21 cellular contexts compared by ENCODE assay signal in the genomic region with DNA sequence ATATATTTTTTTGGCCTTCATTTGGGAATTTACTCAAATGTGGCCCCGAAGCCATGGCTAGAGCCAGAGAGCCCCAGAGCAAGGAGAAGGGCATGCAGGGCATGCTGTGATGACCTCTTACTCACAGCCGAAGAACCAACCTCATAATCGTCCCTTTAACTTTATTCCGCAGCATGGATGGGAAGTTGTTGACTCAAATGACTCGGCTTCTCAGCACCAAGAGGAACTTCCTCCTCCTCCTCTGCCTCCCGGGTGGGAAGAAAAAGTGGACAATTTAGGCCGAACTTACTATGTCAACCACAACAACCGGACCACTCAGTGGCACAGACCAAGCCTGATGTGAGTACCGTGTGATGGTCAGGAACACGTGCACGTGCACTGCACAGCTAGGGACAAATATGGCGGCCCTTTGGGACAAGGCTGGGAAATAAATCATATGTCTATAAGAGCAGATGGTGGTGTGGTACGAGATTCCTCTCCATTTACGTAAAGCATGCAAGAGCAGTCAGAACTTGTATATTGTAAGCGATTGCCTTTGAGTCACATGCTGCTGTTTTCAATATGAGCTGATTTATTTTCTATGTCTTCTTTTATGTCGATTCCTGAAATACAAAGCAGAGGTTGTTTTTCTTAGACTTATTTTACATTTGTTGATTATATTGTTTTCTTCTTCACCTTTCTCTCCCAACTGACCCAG.
"Had no signal": no experiment of that assay in that cellular context is flagged by ENCODE, and none has a peak within 500 bp of the region (broad histone marks: within the 10 kb centered on the region; RNA-seq: fewer than 3 reads in every experiment).

No MANE protein-coding gene starts in this region.

- FAIRE-seq: bronchial epithelial cell had no signal

- H3K27ac ChIP-seq: KMS-11, VCaP had no signal

- H3K9ac ChIP-seq: KMS-11 had no signal

- H3K27ac Mint-ChIP-seq: activated CD4-positive, alpha-beta memory T cell treated with anti-CD3 and anti-CD28 coated beads for 36 hours; activated CD4-positive, alpha-beta T cell treated with anti-CD3 and anti-CD28 coated beads, Interleukin-2, amount 10 ng/mL, durations not matched to agents 7 days and 5 days; activated naive CD4-positive, alpha-beta T cell treated with anti-CD3 and anti-CD28 coated beads, Interleukin-2, amount 50 U/mL, for 24 hours; activated T-helper 1 cell treated with anti-CD3 and anti-CD28 coated beads, Interleukin-12 subunit alpha, Interleukin-12 subunit beta, Interleukin-2, Interleukin-4 antibody, amounts not matched to agents 30 ng/mL and 10 ng/mL and 1 ng/mL, durations not matched to agents 14 hours and 24 hours and 36 hours had no signal

- DNase-seq: activated CD4-positive, alpha-beta memory T cell treated with anti-CD3 and anti-CD28 coated beads for 36 hours; activated CD4-positive, alpha-beta T cell treated with anti-CD3 and anti-CD28 coated beads, Interleukin-2, amount 10 ng/mL, durations not matched to agents 7 days and 5 days; activated CD4-positive, CD25-positive, alpha-beta regulatory T cell; activated effector memory CD4-positive, alpha-beta T cell treated with Interleukin-2 at 50 U/mL for 16 hours; activated naive CD4-positive, alpha-beta T cell; aorta; central memory CD4-positive, alpha-beta T cell; NCI-H1092 treated with DMSO at 0.1 percent for 48 hours; NCI-H1417 treated with DMSO at 0.1 percent for 48 hours; NCI-H1694; NCI-H2029 treated with DMSO at 0.1 percent for 48 hours; NCI-H345; NCI-H510A; NCI-H82; SIG-M5; T-helper 1 cell had no signal

- H3K4me2 ChIP-seq: KMS-11 had no signal

- H3K27me3 Mint-ChIP-seq: activated naive CD4-positive, alpha-beta T cell treated with anti-CD3 and anti-CD28 coated beads, Interleukin-2, amount 50 U/mL, for 24 hours had no signal

- H3K9me3 Mint-ChIP-seq: activated CD4-positive, alpha-beta memory T cell treated with anti-CD3 and anti-CD28 coated beads for 36 hours; activated CD4-positive, alpha-beta T cell treated with anti-CD3 and anti-CD28 coated beads, Interleukin-2, amount 10 ng/mL, durations not matched to agents 7 days and 5 days; activated naive CD4-positive, alpha-beta T cell treated with anti-CD3 and anti-CD28 coated beads, Interleukin-2, amount 50 U/mL, for 24 hours; activated T-helper 1 cell treated with anti-CD3 and anti-CD28 coated beads, Interleukin-12 subunit alpha, Interleukin-12 subunit beta, Interleukin-2, Interleukin-4 antibody, amounts not matched to agents 30 ng/mL and 10 ng/mL and 1 ng/mL, durations not matched to agents 14 hours and 24 hours and 36 hours had no signal

- H3K36me3 Mint-ChIP-seq: activated CD4-positive, alpha-beta memory T cell treated with anti-CD3 and anti-CD28 coated beads for 36 hours had no signal

- H3K4me3 Mint-ChIP-seq: activated CD4-positive, alpha-beta memory T cell treated with anti-CD3 and anti-CD28 coated beads for 36 hours; activated CD4-positive, alpha-beta T cell treated with anti-CD3 and anti-CD28 coated beads, Interleukin-2, amount 10 ng/mL, durations not matched to agents 7 days and 5 days; activated naive CD4-positive, alpha-beta T cell treated with anti-CD3 and anti-CD28 coated beads, Interleukin-2, amount 50 U/mL, for 24 hours; activated T-helper 1 cell treated with anti-CD3 and anti-CD28 coated beads, Interleukin-12 subunit alpha, Interleukin-12 subunit beta, Interleukin-2, Interleukin-4 antibody, amounts not matched to agents 30 ng/mL and 10 ng/mL and 1 ng/mL, durations not matched to agents 14 hours and 24 hours and 36 hours had no signal
